ENCODE assay signal across 23 cellular contexts in genomic region chr9:27445057-27445990, GRCh38.
"Had no signal": no experiment of that assay in that cellular context is flagged by ENCODE, and none has a peak within 500 bp of the region (broad histone marks: within the 10 kb centered on the region; RNA-seq: fewer than 3 reads in every experiment).

No MANE protein-coding gene starts in this region.

- H3K4me3 ChIP-seq: coronary artery, heart left ventricle, prostate gland, spleen, testis, tibial nerve, upper lobe of right lung, vagina had no signal

- H3K36me3 ChIP-seq: heart left ventricle, prostate gland, tibial nerve, upper lobe of right lung, vagina had no signal

- H3K4me3 Mint-ChIP-seq: natural killer cell; stimulated activated memory B cell treated with anti-CD40 and anti-IgM and Interleukin-4, amounts not matched to agents 10 μg/mL and 1 μg/mL and 100 μg/mL, for 72 hours; stimulated activated naive CD8-positive, alpha-beta T cell treated with anti-CD3 and anti-CD28 coated beads, Interleukin-15, amount 100 ng/mL, for 72 hours had no signal

- H3K27ac Mint-ChIP-seq: natural killer cell; stimulated activated memory B cell treated with anti-CD40 and anti-IgM and Interleukin-4, amounts not matched to agents 10 μg/mL and 1 μg/mL and 100 μg/mL, for 72 hours; stimulated activated naive CD8-positive, alpha-beta T cell treated with anti-CD3 and anti-CD28 coated beads, Interleukin-15, amount 100 ng/mL, for 72 hours had no signal

- ATAC-seq: heart left ventricle; left lobe of liver; natural killer cell; sciatic nerve; stimulated activated memory B cell treated with anti-CD40 and anti-IgM and Interleukin-4, amounts not matched to agents 10 μg/mL and 1 μg/mL and 100 μg/mL, for 72 hours; stimulated activated naive CD8-positive, alpha-beta T cell treated with anti-CD3 and anti-CD28 coated beads, Interleukin-15, amount 100 ng/mL, for 72 hours; upper lobe of right lung had no signal

- H2AFZ ChIP-seq: parathyroid adenoma had no signal

- H3K27ac ChIP-seq: coronary artery, heart left ventricle, parathyroid adenoma, prostate gland, spleen, testis, tibial nerve, upper lobe of right lung, vagina had no signal

- H3K27me3 ChIP-seq: heart left ventricle, spleen, testis, tibial nerve, upper lobe of right lung, vagina had no signal

- H3K27me3 Mint-ChIP-seq: stimulated activated memory B cell treated with anti-CD40 and anti-IgM and Interleukin-4, amounts not matched to agents 10 μg/mL and 1 μg/mL and 100 μg/mL, for 72 hours; stimulated activated naive CD8-positive, alpha-beta T cell treated with anti-CD3 and anti-CD28 coated beads, Interleukin-15, amount 100 ng/mL, for 72 hours had no signal

- DNase-seq: effector CD8-positive, alpha-beta T cell; heart left ventricle; hippocampal formation; mammary epithelial cell; natural killer cell; occipital lobe; retina; spleen; stimulated activated CD4-positive, alpha-beta T cell treated with anti-CD3 and anti-CD28 coated beads, Interleukin-15, amount 100 ng/mL, for 24 hours; stimulated activated CD4-positive, alpha-beta T cell treated with anti-CD3 and anti-CD28 coated beads, Interleukin-1b, Interleukin-23, amount 100 ng/mL, for 48 hours; stimulated activated CD4-positive, alpha-beta T cell treated with anti-CD3 and anti-CD28 coated beads, Interleukin-4, amount 100 ng/mL, for 24 hours; stimulated activated naive CD8-positive, alpha-beta T cell treated with anti-CD3 and anti-CD28 coated beads, Interleukin-15, amount 100 ng/mL, for 72 hours; testis; upper lobe of right lung had no signal

- H3K4me1 ChIP-seq: heart left ventricle, parathyroid adenoma, prostate gland, testis, vagina had no signal

- H3K36me3 Mint-ChIP-seq: natural killer cell had no signal

- H3K9ac ChIP-seq: parathyroid adenoma had no signal

- H3K9me3 ChIP-seq: heart left ventricle, prostate gland, testis, tibial nerve, upper lobe of right lung, vagina had no signal

- FAIRE-seq: frontal cortex had no signal

- H3K79me2 ChIP-seq: parathyroid adenoma had no signal
